ENCODE assay signal across 1 cellular context in the genomic region with DNA sequence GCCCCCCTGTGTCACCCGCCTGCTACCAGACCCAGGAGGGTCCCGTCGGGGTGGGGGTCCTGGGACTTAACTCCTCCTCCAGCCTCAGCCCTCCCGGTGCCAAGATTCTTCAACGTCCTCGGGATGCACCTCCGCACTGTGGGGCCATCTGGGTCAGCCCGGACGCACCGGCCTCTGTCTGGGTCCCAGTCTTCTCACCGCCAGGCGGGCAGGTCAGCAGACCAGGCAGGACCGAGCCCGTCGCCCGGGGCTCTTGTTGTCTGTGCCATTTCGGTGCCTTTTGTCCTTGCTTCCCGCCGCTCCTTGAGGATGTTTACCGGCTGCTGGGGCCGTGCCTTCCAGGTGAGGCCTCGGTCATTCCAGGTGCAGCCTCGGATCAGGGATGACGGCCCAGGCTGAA.
TF ChIP-seq lines count a peak whose summit lies in the region.

No MANE protein-coding gene starts in this region.

TF ChIP-seq in H1, 55 proteins besides CTCF, POLR2A, EP300 and RAD21:
- TF ChIP-seq SP2 (IDR thresholded peaks at IDR 0.05; ENCODE audit: low read length) (no peak), SP4 (IDR thresholded peaks at IDR 0.05; ENCODE audit: low read length) (no peak), PHF8 (conservative IDR thresholded peaks at IDR 0.05; ENCODE audit: low read depth, low read length) (no peak), ATF3 (IDR thresholded peaks at IDR 0.05; ENCODE audit: insufficient read depth, low read depth, low read length) (no peak)
